In genomic region chr4:40737882-40738281, GRCh38 we compare ENCODE assay signal across 19 cellular contexts. TPM values are rescaled to one million over a fixed set of nuclear protein-coding genes. Genes with fewer than 3 reads are reported as not detected.
DNase-seq lines count a peak whose midpoint lies in the region; FAIRE-seq and TF ChIP-seq lines count a peak whose summit lies in the region.
"Had no signal": no experiment of that assay in that cellular context is flagged by ENCODE, and none has a peak within 500 bp of the region (broad histone marks: within the 10 kb centered on the region; RNA-seq: fewer than 3 reads in every experiment).

No MANE protein-coding gene starts in this region.

- H3K4me3 Mint-ChIP-seq in neural progenitor cell = no peak overlapping the region
- no peak overlapping the region for H3K4me3 Mint-ChIP-seq in CD8-positive, alpha-beta memory T cell
- H3K4me3 Mint-ChIP-seq: CD4-positive, alpha-beta memory T cell had no signal

- no peaks in the 10 kb centered on the region for H3K27me3 Mint-ChIP-seq in neural progenitor cell (ENCODE audit: insufficient read depth, low read depth)
- H3K27me3 Mint-ChIP-seq in CD8-positive, alpha-beta memory T cell = peaks cover 7 to 26% of the 10 kb centered on the region in 2 donors

- no peaks in the 10 kb centered on the region for H3K27me3 ChIP-seq in neural progenitor cell
- H3K27me3 ChIP-seq in CD8-positive, alpha-beta memory T cell (ENCODE audit: insufficient read depth, low read length, poor library complexity, severe bottlenecking) = no peaks in the 10 kb centered on the region

- no peak for TF ChIP-seq CTCF in D721Med (IDR thresholded peaks at IDR 0.05; ENCODE audit: insufficient read depth, missing control alignments)
- TF ChIP-seq CTCF in neural progenitor cell (IDR thresholded peaks at IDR 0.05) = no peak

- no peaks in the 10 kb centered on the region for H3K36me3 Mint-ChIP-seq in neural progenitor cell
- no peaks in the 10 kb centered on the region for H3K36me3 Mint-ChIP-seq in CD8-positive, alpha-beta memory T cell
- H3K36me3 Mint-ChIP-seq: CD4-positive, alpha-beta memory T cell had no signal

- no peaks in the 10 kb centered on the region for H4K20me1 ChIP-seq in neural progenitor cell (ENCODE audit: low read depth)

- no peaks in the 10 kb centered on the region for H3K4me1 ChIP-seq in neural progenitor cell
- H3K4me1 ChIP-seq in CD8-positive, alpha-beta memory T cell (ENCODE audit: insufficient read depth, low read length) = no peaks in the 10 kb centered on the region
- H3K4me1 ChIP-seq: A549, HAP-1 had no signal

- H3K36me3 ChIP-seq in neural progenitor cell = no peaks in the 10 kb centered on the region
- H3K36me3 ChIP-seq in CD8-positive, alpha-beta memory T cell (ENCODE audit: insufficient read depth, low read length) = no peaks in the 10 kb centered on the region
- H3K36me3 ChIP-seq: HAP-1 had no signal

- no peaks in the 10 kb centered on the region for H3F3A ChIP-seq in neural progenitor cell (ENCODE audit: low read depth)

- H3K27ac ChIP-seq in neural progenitor cell = no peak overlapping the region
- no peak overlapping the region for H3K27ac ChIP-seq in CD8-positive, alpha-beta memory T cell (ENCODE audit: low read depth, low read length)
- H3K27ac ChIP-seq: 22Rv1, A549, C4-2B had no signal

- peak overlapping the region; percentile 32 for H2AFZ ChIP-seq in neural progenitor cell (replicated peaks)

- H3K4me3 ChIP-seq in neural progenitor cell = no peak overlapping the region
- no peak overlapping the region for H3K4me3 ChIP-seq in CD8-positive, alpha-beta memory T cell (ENCODE audit: low read length)
- H3K4me3 ChIP-seq: A549, HAP-1 had no signal

- peaks cover 6% of the 10 kb centered on the region for H3K4me1 Mint-ChIP-seq in neural progenitor cell
- no peaks in the 10 kb centered on the region for H3K4me1 Mint-ChIP-seq in CD8-positive, alpha-beta memory T cell
- H3K4me1 Mint-ChIP-seq: CD4-positive, alpha-beta memory T cell had no signal

- H3K27ac Mint-ChIP-seq in neural progenitor cell = no peak overlapping the region
- no peak overlapping the region for H3K27ac Mint-ChIP-seq in CD8-positive, alpha-beta memory T cell
- H3K27ac Mint-ChIP-seq: CD4-positive, alpha-beta memory T cell had no signal

- CTCF ChIA-PET in CD8-positive, alpha-beta memory T cell (lab: Charles Lee) = no interaction called here

- H3K79me2 ChIP-seq in neural progenitor cell (ENCODE audit: low read depth) = no peaks in the 10 kb centered on the region

- H3K9ac ChIP-seq in neural progenitor cell = no peak overlapping the region

- no peak overlapping the region for H3K4me2 ChIP-seq in neural progenitor cell
- H3K4me2 ChIP-seq: A549 had no signal

- no peaks in the 10 kb centered on the region for H3K9me3 ChIP-seq in neural progenitor cell (ENCODE audit: low read depth)
- no peaks in the 10 kb centered on the region for H3K9me3 ChIP-seq in CD8-positive, alpha-beta memory T cell (ENCODE audit: low read length)
- H3K9me3 ChIP-seq: A549, HAP-1 had no signal

- H3K9me3 Mint-ChIP-seq in neural progenitor cell = no peaks in the 10 kb centered on the region
- H3K9me3 Mint-ChIP-seq in CD8-positive, alpha-beta memory T cell = peaks cover 0 to 2% (median 0%) of the 10 kb centered on the region in 5 donors
- H3K9me3 Mint-ChIP-seq: CD4-positive, alpha-beta memory T cell had no signal

- DNase-seq in DMS 273 (lab: John Stamatoyannopoulos, UW; ENCODE audit: unreplicated experiment) = peak; percentile 2
- DNase-seq in DMS 273 treated with DMSO at 0.1 percent for 48 hours (lab: John Stamatoyannopoulos, UW) = no peak
- no peak for DNase-seq in D721Med (ENCODE audit: insufficient read length, low spot score)
- DNase-seq in NCI-H69 (lab: John Stamatoyannopoulos, UW) = peak; percentile 14
- peak; percentile 5 for DNase-seq in neural progenitor cell (ENCODE audit: low spot score)
- DNase-seq in Kasumi-1 (lab: John Stamatoyannopoulos, UW) = no peak
- no peak for DNase-seq in CD8-positive, alpha-beta memory T cell
- DNase-seq: AML-193; Calu3; CD4-positive, alpha-beta memory T cell; DMS153; DMS79; GDM1 had no signal

- peak; percentile 38 for FAIRE-seq in D721Med (lab: Jason Lieb, UNC)
- FAIRE-seq: A549, GM18507, H1 had no signal

- POLR2A ChIA-PET in CD8-positive, alpha-beta memory T cell (lab: Charles Lee) = no interaction called here

RNA-seq across cellular contexts. Expression of gene NSUN7, which starts 11.9 kb away (rescaled TPM):
- 29.1 and 37.4 TPM in 2 replicates for total RNA-seq in neural progenitor cell (ENCODE audit: low replicate concordance)
- total RNA-seq in CD8-positive, alpha-beta memory T cell = not detected
- not detected for polyA plus RNA-seq in CD8-positive, alpha-beta memory T cell
- total RNA-seq: CD4-positive, alpha-beta memory T cell had no signal
- polyA plus RNA-seq: CD4-positive, alpha-beta memory T cell had no signal

Comparison
In these comparisons a context has a peak if more than half of its experiments do, and no peak if none do; other contexts are left out.
1. DNase-seq: peak in DMS 273 (single experiment), NCI-H69 (single experiment) and neural progenitor cell (single experiment); none in DMS 273 treated with DMSO at 0.1 percent for 48 hours (single experiment), D721Med (single experiment), Kasumi-1 (0 of 2) and CD8-positive, alpha-beta memory T cell (0 of 5).
2. RNA of gene NSUN7, which starts 11.9 kb away (total RNA-seq): 29.1 to 37.4 TPM in neural progenitor cell; not detected in CD8-positive, alpha-beta memory T cell; every median in the first group is over 10 times any median in the second.